1 cellular context compared by ENCODE assay signal in the genomic region with DNA sequence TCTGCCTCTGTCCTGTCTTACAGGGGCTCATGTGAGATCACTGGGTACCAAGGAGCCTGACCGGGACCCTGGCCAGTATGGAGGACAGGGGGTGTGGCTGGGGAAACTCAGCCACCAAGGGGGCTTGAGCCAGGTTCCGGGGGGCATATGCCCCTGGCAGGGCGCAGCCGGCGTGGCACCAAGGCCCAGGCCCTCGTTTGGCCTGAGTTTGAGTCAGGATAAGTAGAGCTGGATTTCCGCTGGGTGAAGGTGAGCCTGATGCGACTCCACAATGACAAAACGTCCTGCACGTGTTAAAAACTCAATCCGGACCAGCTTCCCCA.
TF ChIP-seq lines count a peak whose summit lies in the region.

No MANE protein-coding gene starts in this region.

TF ChIP-seq in K562, 482 proteins besides CTCF, POLR2A, EP300 and RAD21:
- TF ChIP-seq NR4A1 (CRISPR knock-in tag; IDR thresholded peaks at IDR 0.05) (no peak; the same call in 1 of the 2 replicates), NR4A1 (tag; IDR thresholded peaks at IDR 0.05) (0 out of 2 replicates have a peak, but pooled peaks have one; percentile 35), TSC22D4 (tag; IDR thresholded peaks at IDR 0.05) (no peak), DMBX1 (CRISPR knock-in tag; IDR thresholded peaks at IDR 0.05; ENCODE audit: borderline replicate concordance) (0 out of 2 replicates have a peak, but pooled peaks have one; percentile 46), HDAC2 (IDR thresholded peaks at IDR 0.05) (0 out of 2 replicates have a peak, but pooled peaks have one; percentile 25), TAF7 (tag; IDR thresholded peaks at IDR 0.05) (0 out of 2 replicates have a peak, but pooled peaks have one; percentile 22), ID3 (CRISPR knock-in tag; IDR thresholded peaks at IDR 0.05) (no peak), ID3 (tag; IDR thresholded peaks at IDR 0.05) (peak; percentile 50; the same call in 1 of the 2 replicates), ZNF133 (CRISPR knock-in tag; IDR thresholded peaks at IDR 0.05) (0 out of 2 replicates have a peak, but pooled peaks have one; percentile 19), MYC (IDR thresholded peaks at IDR 0.05; ENCODE audit: low read depth, low read length) (no peak), MYC (CRISPR knock-in tag; IDR thresholded peaks at IDR 0.05; ENCODE audit: borderline replicate concordance, low read depth) (no peak), RBBP5 (IDR thresholded peaks at IDR 0.05; ENCODE audit: borderline replicate concordance, insufficient read depth, low read length, poor library complexity, severe bottlenecking) (no peak), TEAD1 (CRISPR knock-in tag; IDR thresholded peaks at IDR 0.05) (peak in 1 of 2 experiments; percentile 43; a peak in 1 of 4 replicates)
- TF ChIP-seq, protein P1, sequence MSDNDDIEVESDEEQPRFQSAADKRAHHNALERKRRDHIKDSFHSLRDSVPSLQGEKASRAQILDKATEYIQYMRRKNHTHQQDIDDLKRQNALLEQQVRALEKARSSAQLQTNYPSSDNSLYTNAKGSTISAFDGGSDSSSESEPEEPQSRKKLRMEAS (CRISPR knock-in tag; IDR thresholded peaks at IDR 0.05), result peak; percentile 84; the same call in 1 of the 2 replicates
- TF ChIP-seq, protein P2, sequence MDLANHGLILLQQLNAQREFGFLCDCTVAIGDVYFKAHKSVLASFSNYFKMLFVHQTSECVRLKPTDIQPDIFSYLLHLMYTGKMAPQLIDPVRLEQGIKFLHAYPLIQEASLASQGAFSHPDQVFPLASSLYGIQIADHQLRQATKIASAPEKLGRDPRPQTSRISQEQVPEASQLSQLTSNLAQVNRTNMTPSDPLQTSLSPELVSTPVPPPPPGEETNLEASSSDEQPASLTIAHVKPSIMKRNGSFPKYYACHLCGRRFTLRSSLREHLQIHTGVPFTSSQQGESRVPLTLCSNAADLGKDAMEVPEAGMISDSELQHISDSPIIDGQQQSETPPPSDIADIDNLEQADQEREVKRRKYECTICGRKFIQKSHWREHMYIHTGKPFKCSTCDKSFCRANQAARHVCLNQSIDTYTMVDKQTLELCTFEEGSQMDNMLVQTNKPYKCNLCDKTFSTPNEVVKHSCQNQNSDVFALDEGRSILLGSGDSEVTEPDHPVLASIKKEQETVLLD (IDR thresholded peaks at IDR 0.05), result 0 out of 2 replicates have a peak, but pooled peaks have one; percentile 16
